9 cellular contexts compared by ENCODE assay signal in the genomic region with DNA sequence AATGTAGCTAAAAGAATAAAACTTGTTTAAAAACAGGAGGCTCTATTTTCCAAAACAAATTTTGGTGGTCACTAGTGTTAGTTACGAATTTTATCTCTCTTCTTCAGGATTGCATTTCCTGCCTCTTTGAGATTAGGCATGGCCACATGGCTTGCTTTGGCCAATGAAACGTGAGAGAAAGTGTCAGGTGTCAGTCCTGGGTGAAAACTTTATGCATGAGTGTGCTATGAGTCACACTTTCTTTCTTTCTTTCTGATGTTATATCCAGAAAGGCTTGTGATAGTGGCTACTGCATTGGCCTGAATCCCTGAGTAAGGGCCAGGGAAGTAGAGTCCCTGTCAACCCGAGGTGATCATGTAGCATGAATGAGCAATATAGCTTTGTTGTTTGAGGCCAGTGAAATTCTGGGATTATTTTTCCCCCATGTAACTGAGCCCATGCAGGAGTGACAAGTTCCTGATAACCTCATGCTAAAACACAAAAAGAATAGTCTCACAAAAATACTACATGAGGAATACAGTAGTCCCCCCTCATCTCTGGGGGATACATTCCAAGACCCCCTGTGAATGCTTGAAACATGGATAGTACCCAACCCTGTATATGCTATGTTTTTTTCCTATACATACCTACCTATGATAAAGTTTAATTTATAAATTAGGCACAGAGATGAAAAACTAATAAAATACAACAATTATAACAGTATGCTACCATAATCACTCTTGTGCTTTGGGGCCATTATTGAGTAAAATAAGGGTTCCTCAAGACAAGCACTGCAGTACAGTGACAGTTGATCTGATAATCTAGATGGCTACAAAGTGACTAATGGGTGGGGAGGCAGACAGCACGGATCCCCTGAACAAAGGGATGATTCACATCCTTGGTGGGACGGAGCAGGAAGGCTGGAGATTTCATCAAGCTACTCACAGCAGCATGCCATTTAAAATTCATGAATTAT.
DNase-seq lines count a peak whose midpoint lies in the region; ATAC-seq, FAIRE-seq and TF ChIP-seq lines count a peak whose summit lies in the region.
"Had no signal": no experiment of that assay in that cellular context is flagged by ENCODE, and none has a peak within 500 bp of the region (broad histone marks: within the 10 kb centered on the region; RNA-seq: fewer than 3 reads in every experiment).

No MANE protein-coding gene starts in this region.

- FAIRE-seq in bronchial epithelial cell (lab: Jason Lieb, UNC): no peak
- FAIRE-seq: A204.1 had no signal

- H3K27me3 ChIP-seq in bronchial epithelial cell (ENCODE audit: control insufficient read depth, insufficient read depth, low read length): no peaks in the 10 kb centered on the region

- no peak for TF ChIP-seq CTCF in bronchial epithelial cell (IDR thresholded peaks at IDR 0.05; ENCODE audit: insufficient read depth, low read length, severe bottlenecking)

- ATAC-seq in HG02763 (IDR thresholded peaks at IDR 0.05; ENCODE audit: unreplicated experiment): peak; percentile 71

- no peak overlapping the region for H3K4me3 ChIP-seq in bronchial epithelial cell (ENCODE audit: low read depth, low read length)

- no peaks in the 10 kb centered on the region for H3K36me3 ChIP-seq in bronchial epithelial cell (ENCODE audit: control insufficient read depth, insufficient read depth, low read length)

- DNase-seq in SIG-M5 treated with dmso at 0.1 percent for 504 hours (lab: John Stamatoyannopoulos, UW; ENCODE audit: unreplicated experiment) (peak; percentile 41), SIG-M5 (lab: John Stamatoyannopoulos, UW) (no peak), NCI-H226 (peak; percentile 97), bronchial epithelial cell (ENCODE audit: low read depth) (peak; percentile 96), pulmonary artery endothelial cell (ENCODE audit: low read depth, low spot score) (peak; percentile 85), NCI-H187 treated with DMSO at 0.1 percent for 48 hours (lab: John Stamatoyannopoulos, UW) (no peak), NCI-H1694 (lab: John Stamatoyannopoulos, UW) (no peak)

Comparison
In these comparisons a context has a peak if more than half of its experiments do, and no peak if none do; other contexts are left out.
1. DNase-seq: peak in SIG-M5 treated with dmso at 0.1 percent for 504 hours (single experiment), NCI-H226 (single experiment), bronchial epithelial cell (single experiment) and pulmonary artery endothelial cell (single experiment); none in SIG-M5 (single experiment), NCI-H187 treated with DMSO at 0.1 percent for 48 hours (single experiment) and NCI-H1694 (single experiment).